Comparison of ENCODE assay signal across 1 cellular context in the genomic region with DNA sequence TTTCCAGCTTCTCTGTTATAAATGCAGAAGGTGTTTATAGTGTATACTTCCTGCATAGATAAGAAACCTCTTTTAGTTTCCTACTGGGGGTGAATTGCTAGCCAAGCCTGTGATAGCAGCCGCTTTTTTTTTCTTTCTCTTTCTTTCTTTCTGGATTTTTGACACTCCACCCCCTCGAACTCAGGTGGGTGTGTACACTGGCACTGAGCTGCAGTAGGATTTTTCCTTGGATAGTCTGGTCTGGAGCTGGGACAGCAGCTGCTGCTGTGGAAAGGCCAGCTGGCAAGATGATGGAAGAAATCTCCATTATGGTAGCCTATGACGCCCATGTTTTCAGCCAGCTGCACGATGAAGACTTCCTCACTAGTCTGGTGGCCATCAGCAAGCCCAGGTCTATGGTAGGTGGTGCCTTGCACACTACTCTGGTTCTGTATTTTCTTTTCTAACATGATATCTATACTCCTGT.
TF ChIP-seq lines count a peak whose summit lies in the region.

No MANE protein-coding gene starts in this region.

TF ChIP-seq in HepG2, 621 proteins besides CTCF, POLR2A, EP300 and RAD21 (continued from another document):
- TF ChIP-seq, protein P1, sequence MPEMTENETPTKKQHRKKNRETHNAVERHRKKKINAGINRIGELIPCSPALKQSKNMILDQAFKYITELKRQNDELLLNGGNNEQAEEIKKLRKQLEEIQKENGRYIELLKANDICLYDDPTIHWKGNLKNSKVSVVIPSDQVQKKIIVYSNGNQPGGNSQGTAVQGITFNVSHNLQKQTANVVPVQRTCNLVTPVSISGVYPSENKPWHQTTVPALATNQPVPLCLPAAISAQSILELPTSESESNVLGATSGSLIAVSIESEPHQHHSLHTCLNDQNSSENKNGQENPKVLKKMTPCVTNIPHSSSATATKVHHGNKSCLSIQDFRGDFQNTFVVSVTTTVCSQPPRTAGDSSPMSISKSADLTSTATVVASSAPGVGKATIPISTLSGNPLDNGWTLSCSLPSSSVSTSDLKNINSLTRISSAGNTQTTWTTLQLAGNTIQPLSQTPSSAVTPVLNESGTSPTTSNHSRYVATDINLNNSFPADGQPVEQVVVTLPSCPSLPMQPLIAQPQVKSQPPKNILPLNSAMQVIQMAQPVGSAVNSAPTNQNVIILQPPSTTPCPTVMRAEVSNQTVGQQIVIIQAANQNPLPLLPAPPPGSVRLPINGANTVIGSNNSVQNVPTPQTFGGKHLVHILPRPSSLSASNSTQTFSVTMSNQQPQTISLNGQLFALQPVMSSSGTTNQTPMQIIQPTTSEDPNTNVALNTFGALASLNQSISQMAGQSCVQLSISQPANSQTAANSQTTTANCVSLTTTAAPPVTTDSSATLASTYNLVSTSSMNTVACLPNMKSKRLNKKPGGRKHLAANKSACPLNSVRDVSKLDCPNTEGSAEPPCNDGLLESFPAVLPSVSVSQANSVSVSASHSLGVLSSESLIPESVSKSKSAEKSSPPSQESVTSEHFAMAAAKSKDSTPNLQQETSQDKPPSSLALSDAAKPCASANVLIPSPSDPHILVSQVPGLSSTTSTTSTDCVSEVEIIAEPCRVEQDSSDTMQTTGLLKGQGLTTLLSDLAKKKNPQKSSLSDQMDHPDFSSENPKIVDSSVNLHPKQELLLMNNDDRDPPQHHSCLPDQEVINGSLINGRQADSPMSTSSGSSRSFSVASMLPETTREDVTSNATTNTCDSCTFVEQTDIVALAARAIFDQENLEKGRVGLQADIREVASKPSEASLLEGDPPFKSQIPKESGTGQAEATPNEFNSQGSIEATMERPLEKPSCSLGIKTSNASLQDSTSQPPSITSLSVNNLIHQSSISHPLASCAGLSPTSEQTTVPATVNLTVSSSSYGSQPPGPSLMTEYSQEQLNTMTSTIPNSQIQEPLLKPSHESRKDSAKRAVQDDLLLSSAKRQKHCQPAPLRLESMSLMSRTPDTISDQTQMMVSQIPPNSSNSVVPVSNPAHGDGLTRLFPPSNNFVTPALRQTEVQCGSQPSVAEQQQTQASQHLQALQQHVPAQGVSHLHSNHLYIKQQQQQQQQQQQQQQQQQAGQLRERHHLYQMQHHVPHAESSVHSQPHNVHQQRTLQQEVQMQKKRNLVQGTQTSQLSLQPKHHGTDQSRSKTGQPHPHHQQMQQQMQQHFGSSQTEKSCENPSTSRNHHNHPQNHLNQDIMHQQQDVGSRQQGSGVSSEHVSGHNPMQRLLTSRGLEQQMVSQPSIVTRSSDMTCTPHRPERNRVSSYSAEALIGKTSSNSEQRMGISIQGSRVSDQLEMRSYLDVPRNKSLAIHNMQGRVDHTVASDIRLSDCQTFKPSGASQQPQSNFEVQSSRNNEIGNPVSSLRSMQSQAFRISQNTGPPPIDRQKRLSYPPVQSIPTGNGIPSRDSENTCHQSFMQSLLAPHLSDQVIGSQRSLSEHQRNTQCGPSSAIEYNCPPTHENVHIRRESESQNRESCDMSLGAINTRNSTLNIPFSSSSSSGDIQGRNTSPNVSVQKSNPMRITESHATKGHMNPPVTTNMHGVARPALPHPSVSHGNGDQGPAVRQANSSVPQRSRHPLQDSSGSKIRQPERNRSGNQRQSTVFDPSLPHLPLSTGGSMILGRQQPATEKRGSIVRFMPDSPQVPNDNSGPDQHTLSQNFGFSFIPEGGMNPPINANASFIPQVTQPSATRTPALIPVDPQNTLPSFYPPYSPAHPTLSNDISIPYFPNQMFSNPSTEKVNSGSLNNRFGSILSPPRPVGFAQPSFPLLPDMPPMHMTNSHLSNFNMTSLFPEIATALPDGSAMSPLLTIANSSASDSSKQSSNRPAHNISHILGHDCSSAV (CRISPR knock-in tag; IDR thresholded peaks at IDR 0.05; ENCODE audit: borderline replicate concordance) = no peak
- no peak for TF ChIP-seq NFKBIZ (CRISPR knock-in tag; IDR thresholded peaks at IDR 0.05)
- no peak for TF ChIP-seq SMAD9 (CRISPR knock-in tag; IDR thresholded peaks at IDR 0.05)
